In genomic region chr4:55993994-55994657, GRCh38 we compare ENCODE assay signal across 1 cellular context.
A peak's percentile ranks its signal among the peaks of the same experiment; 100 is the strongest.
TF ChIP-seq lines count a peak whose summit lies in the region.

No MANE protein-coding gene starts in this region.

TF ChIP-seq in GM12878, 131 proteins besides CTCF, POLR2A, EP300 and RAD21 (continued from another document and continues in another):
- no peak for TF ChIP-seq E2F4 (IDR thresholded peaks at IDR 0.05; ENCODE audit: low read depth, low read length)
- TF ChIP-seq POLR2AphosphoS2 (IDR thresholded peaks at IDR 0.05; ENCODE audit: low read depth, low read length), result no peak
- peak; percentile 72 for TF ChIP-seq IKZF1 (conservative IDR thresholded peaks at IDR 0.05)
- TF ChIP-seq WRNIP1 (IDR thresholded peaks at IDR 0.05; ENCODE audit: borderline replicate concordance, low read depth, low read length), result no peak
- TF ChIP-seq SPI1 (IDR thresholded peaks at IDR 0.05; ENCODE audit: borderline replicate concordance, insufficient read depth, low read depth, low read length), result no peak
- no peak for TF ChIP-seq NBN (IDR thresholded peaks at IDR 0.05)
- no peak for TF ChIP-seq HDAC2 (IDR thresholded peaks at IDR 0.05)
- TF ChIP-seq GATAD2B (conservative IDR thresholded peaks at IDR 0.05; ENCODE audit: low read depth), result no peak
- TF ChIP-seq ATF7 (IDR thresholded peaks at IDR 0.05; ENCODE audit: low read depth), result peak; percentile 44; the same call in 1 of the 2 replicates
- no peak for TF ChIP-seq HDAC6 (IDR thresholded peaks at IDR 0.05; ENCODE audit: unreplicated experiment)
- TF ChIP-seq GABPA (IDR thresholded peaks at IDR 0.05; ENCODE audit: low read depth), result no peak
- TF ChIP-seq JUND (IDR thresholded peaks at IDR 0.05; ENCODE audit: low read depth, low read length), result 0 out of 2 replicates have a peak, but pooled peaks have one; percentile 45
- TF ChIP-seq EED (IDR thresholded peaks at IDR 0.05; ENCODE audit: low read depth), result peak; percentile 31; the same call in 1 of the 2 replicates
- TF ChIP-seq ZBTB40 (IDR thresholded peaks at IDR 0.05; ENCODE audit: borderline replicate concordance), result no peak
- TF ChIP-seq MYC (IDR thresholded peaks at IDR 0.05; ENCODE audit: insufficient read depth, insufficient read length, insufficient replicate concordance, low read length, severe bottlenecking), result no peak
- TF ChIP-seq CHD2 (IDR thresholded peaks at IDR 0.05; ENCODE audit: borderline replicate concordance, low read depth, low read length), result no peak
- no peak for TF ChIP-seq PBX3 (IDR thresholded peaks at IDR 0.05; ENCODE audit: insufficient replicate concordance, low read depth, low read length)
- no peak for TF ChIP-seq MEF2B (IDR thresholded peaks at IDR 0.05; ENCODE audit: partially characterized antibody, poor library complexity, severe bottlenecking)
- no peak for TF ChIP-seq TCF12 (IDR thresholded peaks at IDR 0.05; ENCODE audit: low read depth, low read length)
- no peak for TF ChIP-seq CHD1 (IDR thresholded peaks at IDR 0.05; ENCODE audit: low read depth, low read length)
- TF ChIP-seq TARDBP (IDR thresholded peaks at IDR 0.05; ENCODE audit: borderline replicate concordance), result no peak
- no peak for TF ChIP-seq ELK1 (IDR thresholded peaks at IDR 0.05; ENCODE audit: low read depth, low read length)
- no peak for TF ChIP-seq BACH1 (IDR thresholded peaks at IDR 0.05; ENCODE audit: borderline replicate concordance)
- TF ChIP-seq LARP7 (IDR thresholded peaks at IDR 0.05), result no peak
- TF ChIP-seq SMARCA5 (IDR thresholded peaks at IDR 0.05), result 0 out of 2 replicates have a peak, but pooled peaks have one; percentile 23
- no peak for TF ChIP-seq NR2F1 (conservative IDR thresholded peaks at IDR 0.05)
- TF ChIP-seq BMI1 (IDR thresholded peaks at IDR 0.05; ENCODE audit: borderline replicate concordance), result no peak
- no peak for TF ChIP-seq MLLT1 (IDR thresholded peaks at IDR 0.05)
- no peak for TF ChIP-seq YY1 (IDR thresholded peaks at IDR 0.05; ENCODE audit: low read depth, low read length)
- peak; percentile 54; the same call in 1 of the 2 replicates for TF ChIP-seq NFIC (IDR thresholded peaks at IDR 0.05; ENCODE audit: low read depth, low read length)
- no peak for TF ChIP-seq MTA2 (IDR thresholded peaks at IDR 0.05; ENCODE audit: low read depth)
- no peak for TF ChIP-seq E2F8 (IDR thresholded peaks at IDR 0.05; ENCODE audit: low read depth, partially characterized antibody)
- TF ChIP-seq SUPT20H (IDR thresholded peaks at IDR 0.05; ENCODE audit: borderline replicate concordance, control insufficient read depth, low read depth, low read length), result no peak
- no peak for TF ChIP-seq ZBTB11 (CRISPR knock-in tag; IDR thresholded peaks at IDR 0.05)
- no peak for TF ChIP-seq POU2F2 (IDR thresholded peaks at IDR 0.05; ENCODE audit: borderline replicate concordance, low read depth, low read length)
- no peak for TF ChIP-seq ZBTB4 (CRISPR knock-in tag; IDR thresholded peaks at IDR 0.05)
- peak; percentile 71 for TF ChIP-seq RUNX3 (IDR thresholded peaks at IDR 0.05; ENCODE audit: low read length)
- no peak for TF ChIP-seq CHD4 (IDR thresholded peaks at IDR 0.05)
- peak; percentile 90 for TF ChIP-seq TCF7 (IDR thresholded peaks at IDR 0.05; ENCODE audit: borderline replicate concordance)
- no peak for TF ChIP-seq RFX5 (IDR thresholded peaks at IDR 0.05; ENCODE audit: low read depth, low read length)
- TF ChIP-seq IRF5 (IDR thresholded peaks at IDR 0.05; ENCODE audit: borderline replicate concordance), result no peak
- no peak for TF ChIP-seq FOS (IDR thresholded peaks at IDR 0.05; ENCODE audit: borderline replicate concordance, extremely low read depth, insufficient read length)
- no peak for TF ChIP-seq FOXK2 (IDR thresholded peaks at IDR 0.05)
- no peak for TF ChIP-seq TCF3 (IDR thresholded peaks at IDR 0.05; ENCODE audit: borderline replicate concordance, insufficient read depth, low read depth, low read length)
- TF ChIP-seq HDGF (IDR thresholded peaks at IDR 0.05), result no peak
